In the genomic region with DNA sequence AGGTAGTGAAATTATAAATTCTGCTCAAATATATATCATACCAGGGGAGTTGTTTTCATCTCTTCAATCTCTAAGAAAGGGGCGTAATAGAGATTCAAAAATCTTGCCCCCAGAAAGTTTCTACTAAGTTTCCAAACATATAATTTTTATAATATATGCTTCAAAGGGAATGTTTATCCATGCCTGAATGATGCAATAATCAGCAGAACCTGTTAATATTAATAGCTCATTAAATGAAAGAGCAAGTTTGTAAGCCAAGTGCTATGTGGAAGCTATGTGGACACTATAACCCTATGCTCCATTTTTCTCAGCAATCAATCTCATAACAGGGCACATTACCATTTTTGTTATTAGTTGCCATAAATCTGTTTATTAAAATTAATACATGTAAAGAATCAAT, we compare ENCODE assay signal across 26 cellular contexts. TPM values are rescaled to one million over a fixed set of nuclear protein-coding genes. Genes with fewer than 3 reads are reported as not detected.
DNase-seq lines count a peak whose midpoint lies in the region; ATAC-seq, FAIRE-seq and TF ChIP-seq lines count a peak whose summit lies in the region.
"Had no signal": no experiment of that assay in that cellular context is flagged by ENCODE, and none has a peak within 500 bp of the region (broad histone marks: within the 10 kb centered on the region; RNA-seq: fewer than 3 reads in every experiment).

No MANE protein-coding gene starts in this region.

- DNase-seq in Calu3 (no peak), IMR-90 (no peak), K562 (ENCODE audit: extremely low read depth in 1 of 4, low spot score in 3 of 4) (no peak), epithelial cell of prostate (ENCODE audit: low read depth, low spot score) (no peak), NCI-H146 (lab: John Stamatoyannopoulos, UW) (no peak), osteoblast (ENCODE audit: insufficient read length, low spot score, missing footprints) (no peak)
- no peak for DNase-seq in CD8-positive, alpha-beta memory T cell
- DNase-seq: 8988T; ACHN; BE2C; C1 segment of cervical spinal cord; Caco-2; CD4-positive, alpha-beta memory T cell; CD4-positive, CD25-positive, alpha-beta regulatory T cell; DMS 273 treated with DMSO at 0.1 percent for 48 hours; DMS153; DMS79; DND-41; EL; GDM1 had no signal

- intact Hi-C loops in Calu3 (cut with micrococcal nuclease; ENCODE audit: unreplicated experiment) (loop anchor here (1.0 kb wide), 1 partner anchor 20 kb away; no protein-coding TSS in a partner anchor), IMR-90 (cut with micrococcal nuclease) (no loop called here), K562 (cut with micrococcal nuclease) (no loop called here)

- no peak overlapping the region for H3K23ac ChIP-seq in IMR-90 (ENCODE audit: low read depth, low read length)

- no peak overlapping the region for H4K8ac ChIP-seq in IMR-90 (ENCODE audit: low read depth in 2 of 2, low read length in 2 of 2)

- H2BK5ac ChIP-seq in IMR-90 (ENCODE audit: low read depth, low read length, poor library complexity, severe bottlenecking) = no peak overlapping the region

- H3K27me3 ChIP-seq in IMR-90 (ENCODE audit: control insufficient read depth, insufficient read depth, low read length) (no peaks in the 10 kb centered on the region), K562 (ENCODE audit: control insufficient read depth in 2 of 2, insufficient read depth in 2 of 2, low read length in 2 of 2) (no peaks in the 10 kb centered on the region), osteoblast (ENCODE audit: insufficient read depth, low read length) (no peaks in the 10 kb centered on the region)
- H3K27me3 ChIP-seq in CD8-positive, alpha-beta memory T cell (ENCODE audit: insufficient read depth, low read length, poor library complexity, severe bottlenecking) = no peaks in the 10 kb centered on the region
- H3K27me3 ChIP-seq: BE2C, BLaER1 had no signal

- H4K5ac ChIP-seq in IMR-90 (ENCODE audit: low read depth, low read length) = no peak overlapping the region

- no peak overlapping the region for H3K4me3 Mint-ChIP-seq in Calu3 (ENCODE audit: low read depth, unreplicated experiment)
- H3K4me3 Mint-ChIP-seq in CD8-positive, alpha-beta memory T cell = no peak overlapping the region
- H3K4me3 Mint-ChIP-seq: CD14-positive monocyte; CD4-positive, alpha-beta memory T cell; CD4-positive, CD25-positive, alpha-beta regulatory T cell had no signal

- H3K9me1 ChIP-seq in IMR-90 (ENCODE audit: insufficient read depth, low read length) (no peaks in the 10 kb centered on the region), K562 (ENCODE audit: control insufficient read depth, insufficient read depth, low read length) (no peaks in the 10 kb centered on the region)

- peaks cover 10% of the 10 kb centered on the region for H3K9me3 Mint-ChIP-seq in Calu3 (ENCODE audit: low read depth, unreplicated experiment)
- no peaks in the 10 kb centered on the region for H3K9me3 Mint-ChIP-seq in CD8-positive, alpha-beta memory T cell

- H4K91ac ChIP-seq in IMR-90 (ENCODE audit: insufficient read depth, low read depth, low read length) = no peak overlapping the region

- H3K36me3 ChIP-seq in IMR-90 (ENCODE audit: control insufficient read depth, insufficient read depth, low read length) (no peaks in the 10 kb centered on the region), K562 (ENCODE audit: control insufficient read depth, insufficient read depth, low read length) (no peaks in the 10 kb centered on the region; the same call in 2 of the 3 replicates), osteoblast (ENCODE audit: insufficient read depth, low read length) (no peaks in the 10 kb centered on the region)
- H3K36me3 ChIP-seq in CD8-positive, alpha-beta memory T cell (ENCODE audit: insufficient read depth, low read length) = no peaks in the 10 kb centered on the region
- H3K36me3 ChIP-seq: BE2C had no signal

- H3K4me3 ChIP-seq in IMR-90 (ENCODE audit: insufficient read depth, low read depth, low read length) (no peak overlapping the region), K562 (no peak overlapping the region), osteoblast (ENCODE audit: insufficient read depth, low read length) (no peak overlapping the region)
- H3K4me3 ChIP-seq in CD8-positive, alpha-beta memory T cell (ENCODE audit: low read length) = no peak overlapping the region
- H3K4me3 ChIP-seq: BLaER1, GM12878 had no signal

- CTCF ChIA-PET in Calu3 (lab: Charles Lee) = interaction anchor here (0.9 to 1.1 kb wide), 3 partner anchors 19 to 55 kb away, joined by 3 to 4 read pairs (median 3); no protein-coding TSS in a partner anchor
- CTCF ChIA-PET in IMR-90 (lab: Yijun Ruan, JAX) = no interaction called here
- CTCF ChIA-PET in K562 (lab: Yijun Ruan, JAX; ENCODE audit: low intra/inter-chr PET ratio) = no interaction called here
- CTCF ChIA-PET in CD8-positive, alpha-beta memory T cell (lab: Charles Lee) = no interaction called here

- H2BK15ac ChIP-seq in IMR-90 (ENCODE audit: low read depth, low read length) = no peak overlapping the region

- BruUV-seq in Calu3 (replicated peaks; lab: Mats Ljungman, UMichigan) (no TSS peak), IMR-90 (replicated peaks; lab: Mats Ljungman, UMichigan) (no TSS peak), K562 (replicated peaks; lab: Mats Ljungman, UMichigan) (no TSS peak)

- no peak overlapping the region for H2BK20ac ChIP-seq in IMR-90 (ENCODE audit: low read depth, low read length)

- peaks cover 80% of the 10 kb centered on the region for H3K4me1 Mint-ChIP-seq in Calu3 (ENCODE audit: low read depth, unreplicated experiment)
- H3K4me1 Mint-ChIP-seq in CD8-positive, alpha-beta memory T cell = peaks cover 56 to 75% (median 58%) of the 10 kb centered on the region in 3 donors

- no peak overlapping the region for H3K18ac ChIP-seq in IMR-90 (ENCODE audit: low read depth, low read length)

- ATAC-seq in IMR-90 (ENCODE audit: low read depth) (no peak), K562 (no peak)
- ATAC-seq: GM12878 had no signal

- peaks cover 7 to 18% of the 10 kb centered on the region in 2 experiments; a peak in 2 of 4 replicates for H3K79me1 ChIP-seq in IMR-90 (ENCODE audit: low read depth in 1 of 2, low read length in 2 of 2)

- H2AK5ac ChIP-seq in IMR-90 (ENCODE audit: low read depth, low read length) = no peak overlapping the region

- no peak for FAIRE-seq in K562 (lab: Jason Lieb, UNC)
- FAIRE-seq: A204.1, GM12878, GM12892, GM18507 had no signal

- dilution Hi-C loops in IMR-90 (cut with HindIII; ENCODE audit: low sequenced_read_pairs, unreplicated experiment) = no loop called here

- TF ChIP-seq EP300 in K562 (IDR thresholded peaks at IDR 0.05; ENCODE audit: low read length) = no peak

- no CpG with 5 or more reads among the region's 1 CpG for whole genome bisulfite sequencing in IMR-90 (ENCODE audit: extremely low coverage in 2 of 2, insufficient read length in 1 of 2), 2 experiments
- WGBS in K562 (ENCODE audit: insufficient coverage, low coverage, missing lambda C conversion rate) = 94% methylated on average over 1 of the region's 1 CpG

- H2AK9ac ChIP-seq in IMR-90 (replicated peaks; ENCODE audit: low read depth, low read length, poor library complexity) = no peak overlapping the region

- no peaks in the 10 kb centered on the region for H3K9me3 ChIP-seq in IMR-90 (ENCODE audit: control insufficient read depth, insufficient read depth, low read length)
- no peaks in the 10 kb centered on the region for H3K9me3 ChIP-seq in K562 (replicated peaks; ENCODE audit: control insufficient read depth, insufficient read depth, low read depth, low read length)
- no peaks in the 10 kb centered on the region for H3K9me3 ChIP-seq in CD8-positive, alpha-beta memory T cell (ENCODE audit: low read length)
- H3K9me3 ChIP-seq in osteoblast (ENCODE audit: low read depth, low read length) = no peaks in the 10 kb centered on the region
- H3K9me3 ChIP-seq: BE2C, Caco-2 had no signal

- TF ChIP-seq CTCF in Calu3 (IDR thresholded peaks at IDR 0.05; ENCODE audit: unreplicated experiment) (no peak), IMR-90 (conservative IDR thresholded peaks at IDR 0.05; ENCODE audit: low read depth, low read length) (no peak), K562 (IDR thresholded peaks at IDR 0.05 in 2 of 3, conservative IDR thresholded peaks at IDR 0.05 in 1 of 3; ENCODE audit: insufficient read depth in 2 of 3, low read depth in 1 of 3, low read length in 3 of 3) (no peak), osteoblast (IDR thresholded peaks at IDR 0.05; ENCODE audit: extremely low read depth, low read depth, low read length) (no peak)

- no peaks in the 10 kb centered on the region for H3K27me3 Mint-ChIP-seq in Calu3 (ENCODE audit: unreplicated experiment)
- H3K27me3 Mint-ChIP-seq in CD8-positive, alpha-beta memory T cell = no peaks in the 10 kb centered on the region
- H3K27me3 Mint-ChIP-seq: CD4-positive, alpha-beta memory T cell; CD4-positive, CD25-positive, alpha-beta regulatory T cell had no signal

- H3K56ac ChIP-seq in IMR-90 (ENCODE audit: extremely low read depth, insufficient read depth, low read length) = no peak overlapping the region

- no peak overlapping the region for H3K4ac ChIP-seq in IMR-90 (ENCODE audit: low read depth, low read length)

- no peak for TF ChIP-seq RAD21 in IMR-90 (IDR thresholded peaks at IDR 0.05; ENCODE audit: low read length)
- no peak for TF ChIP-seq RAD21 in K562 (CRISPR knock-in tag; conservative IDR thresholded peaks at IDR 0.05 in 1 of 2, IDR thresholded peaks at IDR 0.05 in 1 of 2)

- H3K14ac ChIP-seq in IMR-90 (replicated peaks; ENCODE audit: low read depth, low read length) = no peak overlapping the region

- in situ Hi-C loops in IMR-90 (cut with MboI; ENCODE audit: low sequenced_read_pairs) = no loop called here
- in situ Hi-C loops in K562 (cut with MboI) = no loop called here

- H3K4me1 ChIP-seq in IMR-90 (ENCODE audit: control insufficient read depth, insufficient read depth, low read length) (no peaks in the 10 kb centered on the region), K562 (replicated peaks in 1 of 2; ENCODE audit: control insufficient read depth in 2 of 2, insufficient read depth in 2 of 2, low read length in 2 of 2) (no peaks in the 10 kb centered on the region; a peak in 2 of 5 replicates), osteoblast (ENCODE audit: insufficient read depth, low read length) (no peaks in the 10 kb centered on the region)
- no peaks in the 10 kb centered on the region for H3K4me1 ChIP-seq in CD8-positive, alpha-beta memory T cell (ENCODE audit: insufficient read depth, low read length)
- H3K4me1 ChIP-seq: BE2C, Caco-2 had no signal

- 0 out of 3 replicates have a peak, but pooled peaks cover 5% of the 10 kb centered on the region for H3K79me2 ChIP-seq in K562 (ENCODE audit: control insufficient read depth, insufficient read depth, low read length)
- peaks cover 22% of the 10 kb centered on the region for H3K79me2 ChIP-seq in osteoblast (ENCODE audit: insufficient read depth, low read length)

- H3K4me2 ChIP-seq in IMR-90 (ENCODE audit: low read depth, low read length) (no peak overlapping the region), K562 (ENCODE audit: insufficient read depth, low read length) (no peak overlapping the region), osteoblast (ENCODE audit: insufficient read depth, low read length) (no peak overlapping the region)
- H3K4me2 ChIP-seq: BLaER1 had no signal

- peaks cover 19% of the 10 kb centered on the region for H3K36me3 Mint-ChIP-seq in Calu3 (ENCODE audit: insufficient read depth, unreplicated experiment)
- H3K36me3 Mint-ChIP-seq in CD8-positive, alpha-beta memory T cell = peaks cover 20 to 28% (median 28%) of the 10 kb centered on the region in 3 donors

- H3K27ac ChIP-seq in IMR-90 (ENCODE audit: insufficient read depth, low read length) = no peak overlapping the region
- H3K27ac ChIP-seq in K562 (ENCODE audit: extremely low read depth, low read depth, low read length) = no peak overlapping the region
- H3K27ac ChIP-seq in epithelial cell of prostate = peak overlapping the region; percentile 40
- no peak overlapping the region for H3K27ac ChIP-seq in CD8-positive, alpha-beta memory T cell (ENCODE audit: low read depth, low read length)
- H3K27ac ChIP-seq in osteoblast (ENCODE audit: low read depth, low read length) = no peak overlapping the region
- H3K27ac ChIP-seq: BLaER1 had no signal

- TF ChIP-seq POLR2A in IMR-90 (IDR thresholded peaks at IDR 0.05; ENCODE audit: low read depth, low read length) = no peak
- TF ChIP-seq POLR2A in K562 (conservative IDR thresholded peaks at IDR 0.05) = no peak

- 0 out of 2 replicates have a peak, but pooled peaks cover 4% of the 10 kb centered on the region for H4K20me1 ChIP-seq in IMR-90 (ENCODE audit: insufficient read depth, low read length)
- no peaks in the 10 kb centered on the region for H4K20me1 ChIP-seq in K562 (replicated peaks; ENCODE audit: control insufficient read depth, insufficient read depth, low read length)
- peaks cover 4% of the 10 kb centered on the region for H4K20me1 ChIP-seq in osteoblast (ENCODE audit: insufficient read depth, low read length)

- peak overlapping the region; percentile 48 for H3K27ac Mint-ChIP-seq in Calu3 (ENCODE audit: unreplicated experiment)
- H3K27ac Mint-ChIP-seq in CD8-positive, alpha-beta memory T cell = no peak overlapping the region
- H3K27ac Mint-ChIP-seq: CD4-positive, CD25-positive, alpha-beta regulatory T cell had no signal

- POLR2A ChIA-PET in IMR-90 (lab: Charles Lee; ENCODE audit: unreplicated experiment) = no interaction called here
- POLR2A ChIA-PET in K562 (lab: Yijun Ruan, JAX) = interaction anchor here (1.7 kb wide), 1 partner anchor 37 kb away, joined by 3 read pairs; no protein-coding TSS in a partner anchor
- POLR2A ChIA-PET in CD8-positive, alpha-beta memory T cell (lab: Charles Lee) = no interaction called here

- H2AFZ ChIP-seq in IMR-90 (replicated peaks; ENCODE audit: low read length, poor library complexity) (no peak overlapping the region), K562 (ENCODE audit: low read depth, low read length) (no peak overlapping the region), osteoblast (ENCODE audit: low read length) (no peak overlapping the region)

- H3K9ac ChIP-seq in IMR-90 (ENCODE audit: low read depth, low read length) = no peak overlapping the region
- H3K9ac ChIP-seq in K562 (ENCODE audit: insufficient read depth in 1 of 2, low read depth in 2 of 2, low read length in 2 of 2) = no peak overlapping the region
- H3K9ac ChIP-seq: BLaER1 had no signal

- H2BK120ac ChIP-seq in IMR-90 (ENCODE audit: low read depth, low read length) = no peak overlapping the region

RNA-seq across cellular contexts. Expression of gene VPS41, which starts 25.3 kb away (rescaled TPM):
- total RNA-seq in Calu3 (2022) (249 and 292 TPM in 2 replicates), IMR-90 (2012; rRNA removed) (28.0 and 51.9 TPM in 2 replicates), K562 (2014; rRNA removed) (23.4 and 29.0 TPM in 2 replicates), K562 (2014; rRNA removed; fragmentation: Illumina TruSeq; extraction: Trizol) (46.8 and 51.1 TPM in 2 replicates), K562 (2015; rRNA removed; fragmentation: Illumina TruSeq; extraction: Trizol) (38.0 and 42.4 TPM in 2 replicates), K562 (2021) (42.7 and 44.1 TPM in 2 replicates), osteoblast (78.5 and 107 TPM in 2 replicates)
- polyA plus RNA-seq in IMR-90 (2012; rRNA removed) (11.4 and 16.0 TPM in 2 replicates), K562 (2011; rRNA removed) (30.9 and 34.2 TPM in 2 replicates), K562 (2014; fragmentation: Illumina TruSeq; extraction: Trizol) (32.1 and 38.6 TPM in 2 replicates), K562 (2014; fragmentation: Nextera tagmentation; extraction: Ambion mirVana) (10 to 100 TPM; 21.9 to 23.0 TPM), K562 (2014; rRNA removed) (17.5 and 17.7 TPM in 2 replicates)
- polyA plus RNA-seq in IMR-90 (2012; cell fraction: cytosol; rRNA removed) = 3.6 TPM in 2 replicates
- 6.2 and 30.2 TPM in 2 replicates for polyA plus RNA-seq in IMR-90 (2012; cell fraction: nucleus; rRNA removed; ENCODE audit: low replicate concordance)
- total RNA-seq in K562 (2011; cell fraction: chromatin; rRNA removed; ENCODE audit: low replicate concordance) = 25.9 and 119 TPM in 2 replicates
- 10.8 and 20.7 TPM in 2 replicates for total RNA-seq in K562 (2011; cell fraction: nucleolus; rRNA removed)
- 29.7 and 40.4 TPM in 2 replicates for total RNA-seq in K562 (2011; cell fraction: nucleoplasm; rRNA removed)
- polyA plus RNA-seq in K562 (2011; cell fraction: cytosol; rRNA removed) = 3.9 and 11.1 TPM in 2 replicates
- polyA plus RNA-seq in K562 (2011; cell fraction: nucleus; rRNA removed) = 75.1 and 119 TPM in 2 replicates
- polyA plus RNA-seq in K562 (2012) = 29.4 and 36.9 TPM in 2 replicates
- polyA minus RNA-seq in K562 (2011; rRNA and poly(A)+ RNA removed) = 114 and 126 TPM in 2 replicates
- 12.6 and 14.3 TPM in 2 replicates for polyA minus RNA-seq in K562 (2011; cell fraction: cytosol; rRNA and poly(A)+ RNA removed)
- 37.0 and 81.1 TPM in 2 replicates for polyA minus RNA-seq in K562 (2011; cell fraction: nucleus; rRNA and poly(A)+ RNA removed)
- 10 to 100 TPM; 66.0 to 66.9 TPM for total RNA-seq in CD8-positive, alpha-beta memory T cell
- polyA plus RNA-seq in CD8-positive, alpha-beta memory T cell = 46.7 TPM
